ENCODE assay signal across 24 cellular contexts in genomic region chr3:151541184-151541583, GRCh38.
"Had no signal": no experiment of that assay in that cellular context is flagged by ENCODE, and none has a peak within 500 bp of the region (broad histone marks: within the 10 kb centered on the region; RNA-seq: fewer than 3 reads in every experiment).

No MANE protein-coding gene starts in this region.

- H3K27ac Mint-ChIP-seq: memory B cell; naive thymus-derived CD8-positive, alpha-beta T cell; stimulated activated naive B cell treated with anti-CD40 and anti-IgM and Interleukin-4, amounts not matched to agents 10 μg/mL and 1 μg/mL and 100 μg/mL, for 72 hours; stimulated activated naive CD8-positive, alpha-beta T cell treated with anti-CD3 and anti-CD28 coated beads, Interleukin-15, Interleukin-2, amounts not matched to agents 100 ng/mL and 50 ng/mL, for 24 hours had no signal

- FAIRE-seq: islet of Langerhans, pancreas, small intestine, urothelium cell line had no signal

- ATAC-seq: gastrocnemius medialis; left cardiac atrium; left ventricle myocardium superior; lower lobe of right lung; naive thymus-derived CD8-positive, alpha-beta T cell; pancreas; right lobe of liver; stimulated activated naive B cell treated with anti-CD40 and anti-IgM and Interleukin-4, amounts not matched to agents 10 μg/mL and 1 μg/mL and 100 μg/mL, for 72 hours had no signal

- H3K27ac ChIP-seq: dorsolateral prefrontal cortex, gastrocnemius medialis, lower lobe of right lung, pancreas, right lobe of liver, thoracic aorta, tibial nerve, upper lobe of left lung had no signal

- H3K9me3 ChIP-seq: gastrocnemius medialis, lower lobe of right lung, pancreas, right lobe of liver, thoracic aorta, tibial nerve, upper lobe of left lung had no signal

- H3K27me3 Mint-ChIP-seq: memory B cell; naive thymus-derived CD8-positive, alpha-beta T cell; stimulated activated naive B cell treated with anti-CD40 and anti-IgM and Interleukin-4, amounts not matched to agents 10 μg/mL and 1 μg/mL and 100 μg/mL, for 72 hours; stimulated activated naive CD8-positive, alpha-beta T cell treated with anti-CD3 and anti-CD28 coated beads, Interleukin-15, Interleukin-2, amounts not matched to agents 100 ng/mL and 50 ng/mL, for 24 hours had no signal

- H3K36me3 ChIP-seq: gastrocnemius medialis, lower lobe of right lung, pancreas, right lobe of liver, thoracic aorta, tibial nerve, upper lobe of left lung had no signal

- DNase-seq: dorsolateral prefrontal cortex; effector CD4-positive, alpha-beta T cell; gastrocnemius medialis; head of caudate nucleus; left cardiac atrium; left ventricle myocardium superior; lower lobe of right lung; midbrain; naive thymus-derived CD8-positive, alpha-beta T cell; occipital lobe; pancreas; retina; right lobe of liver; small intestine; stimulated activated CD4-positive, alpha-beta T cell treated with anti-CD3 and anti-CD28 coated beads, Interleukin-15, amount 100 ng/mL, for 24 hours; stimulated activated CD4-positive, alpha-beta T cell treated with anti-CD3 and anti-CD28 coated beads, Interleukin-2, amount 100 ng/mL, for 48 hours; stimulated activated naive B cell treated with anti-CD40 and anti-IgM and Interleukin-4, amounts not matched to agents 10 μg/mL and 1 μg/mL and 100 μg/mL, for 72 hours; upper lobe of left lung had no signal

- H3K36me3 Mint-ChIP-seq: memory B cell; naive thymus-derived CD8-positive, alpha-beta T cell; stimulated activated naive B cell treated with anti-CD40 and anti-IgM and Interleukin-4, amounts not matched to agents 10 μg/mL and 1 μg/mL and 100 μg/mL, for 72 hours had no signal

- H3K4me3 ChIP-seq: dorsolateral prefrontal cortex, gastrocnemius medialis, lower lobe of right lung, pancreas, right lobe of liver, thoracic aorta, tibial nerve, upper lobe of left lung had no signal

- H3K4me1 ChIP-seq: pancreas, right lobe of liver, upper lobe of left lung had no signal

- H3K4me1 Mint-ChIP-seq: naive thymus-derived CD8-positive, alpha-beta T cell had no signal

- H3K27me3 ChIP-seq: dorsolateral prefrontal cortex, gastrocnemius medialis, pancreas, right lobe of liver, tibial nerve, upper lobe of left lung had no signal

- H3K4me3 Mint-ChIP-seq: memory B cell; naive thymus-derived CD8-positive, alpha-beta T cell; stimulated activated naive B cell treated with anti-CD40 and anti-IgM and Interleukin-4, amounts not matched to agents 10 μg/mL and 1 μg/mL and 100 μg/mL, for 72 hours; stimulated activated naive CD8-positive, alpha-beta T cell treated with anti-CD3 and anti-CD28 coated beads, Interleukin-15, Interleukin-2, amounts not matched to agents 100 ng/mL and 50 ng/mL, for 24 hours had no signal

- H3K9me3 Mint-ChIP-seq: memory B cell; naive thymus-derived CD8-positive, alpha-beta T cell; stimulated activated naive B cell treated with anti-CD40 and anti-IgM and Interleukin-4, amounts not matched to agents 10 μg/mL and 1 μg/mL and 100 μg/mL, for 72 hours; stimulated activated naive CD8-positive, alpha-beta T cell treated with anti-CD3 and anti-CD28 coated beads, Interleukin-15, Interleukin-2, amounts not matched to agents 100 ng/mL and 50 ng/mL, for 24 hours had no signal
